Comparison of ENCODE assay signal across 8 cellular contexts in genomic region chr10:60237977-60238376, GRCh38.
DNase-seq lines count a peak whose midpoint lies in the region; ATAC-seq lines count a peak whose summit lies in the region.

No MANE protein-coding gene starts in this region.

- no peaks in the 10 kb centered on the region for H3K9me3 Mint-ChIP-seq in activated T-cell treated with anti-CD3 and anti-CD28 coated beads, Interleukin-2, amount 50 U/mL, for 24 hours
- H3K9me3 Mint-ChIP-seq in activated CD4-positive, alpha-beta memory T cell treated with anti-CD3 and anti-CD28 coated beads, Interleukin-2, amount 10 ng/mL, durations not matched to agents 7 days and 5 days, result no peaks in the 10 kb centered on the region
- peaks cover 0 to 1% of the 10 kb centered on the region in 2 donors for H3K9me3 Mint-ChIP-seq in stimulated activated naive B cell treated with anti-CD40 and anti-IgM and Interleukin-4, amounts not matched to agents 10 μg/mL and 1 μg/mL and 100 μg/mL, for 72 hours

- peak overlapping the region; percentile 83 for H3K27ac Mint-ChIP-seq in activated T-cell treated with anti-CD3 and anti-CD28 coated beads, Interleukin-2, amount 50 U/mL, for 24 hours
- peak overlapping the region; percentile 53 for H3K27ac Mint-ChIP-seq in activated CD4-positive, alpha-beta memory T cell treated with anti-CD3 and anti-CD28 coated beads, Interleukin-2, amount 10 ng/mL, durations not matched to agents 7 days and 5 days
- H3K27ac Mint-ChIP-seq in stimulated activated naive B cell treated with anti-CD40 and anti-IgM and Interleukin-4, amounts not matched to agents 10 μg/mL and 1 μg/mL and 100 μg/mL, for 72 hours, result peak overlapping the region; percentile 91

- H3K4me3 Mint-ChIP-seq in activated T-cell treated with anti-CD3 and anti-CD28 coated beads, Interleukin-2, amount 50 U/mL, for 24 hours, result peak overlapping the region; percentile 59
- H3K4me3 Mint-ChIP-seq in activated CD4-positive, alpha-beta memory T cell treated with anti-CD3 and anti-CD28 coated beads, Interleukin-2, amount 10 ng/mL, durations not matched to agents 7 days and 5 days, result peak overlapping the region; percentile 51
- H3K4me3 Mint-ChIP-seq in stimulated activated naive B cell treated with anti-CD40 and anti-IgM and Interleukin-4, amounts not matched to agents 10 μg/mL and 1 μg/mL and 100 μg/mL, for 72 hours, result peak overlapping the region; percentile 67 to 73

- no peaks in the 10 kb centered on the region for H3K27me3 Mint-ChIP-seq in activated T-cell treated with anti-CD3 and anti-CD28 coated beads, Interleukin-2, amount 50 U/mL, for 24 hours
- H3K27me3 Mint-ChIP-seq in activated CD4-positive, alpha-beta memory T cell treated with anti-CD3 and anti-CD28 coated beads, Interleukin-2, amount 10 ng/mL, durations not matched to agents 7 days and 5 days, result no peaks in the 10 kb centered on the region
- H3K27me3 Mint-ChIP-seq in stimulated activated naive B cell treated with anti-CD40 and anti-IgM and Interleukin-4, amounts not matched to agents 10 μg/mL and 1 μg/mL and 100 μg/mL, for 72 hours, result no peaks in the 10 kb centered on the region

- POLR2A ChIA-PET in activated CD4-positive, alpha-beta memory T cell treated with anti-CD3 and anti-CD28 coated beads, Interleukin-2, amount 10 ng/mL, durations not matched to agents 7 days and 5 days (lab: Charles Lee), result interaction anchor here (1.1 to 1.3 kb wide), 3 partner anchors 9 to 540 kb away, joined by 3 to 4 read pairs (median 3); partner anchors contain the start of gene CDK1

- H3K36me3 Mint-ChIP-seq in activated T-cell treated with anti-CD3 and anti-CD28 coated beads, Interleukin-2, amount 50 U/mL, for 24 hours (ENCODE audit: low read depth), result peaks cover 12% of the 10 kb centered on the region
- no peaks in the 10 kb centered on the region for H3K36me3 Mint-ChIP-seq in activated CD4-positive, alpha-beta memory T cell treated with anti-CD3 and anti-CD28 coated beads, Interleukin-2, amount 10 ng/mL, durations not matched to agents 7 days and 5 days (ENCODE audit: low read depth)
- peaks cover 0 to 4% of the 10 kb centered on the region in 2 donors for H3K36me3 Mint-ChIP-seq in stimulated activated naive B cell treated with anti-CD40 and anti-IgM and Interleukin-4, amounts not matched to agents 10 μg/mL and 1 μg/mL and 100 μg/mL, for 72 hours

- ATAC-seq in HG02973 (IDR thresholded peaks at IDR 0.05; ENCODE audit: unreplicated experiment) (peak; percentile 44), GM18861 (IDR thresholded peaks at IDR 0.05; ENCODE audit: unreplicated experiment) (no peak)
- peak; percentile 18 to 22 for ATAC-seq in stimulated activated naive B cell treated with anti-CD40 and anti-IgM and Interleukin-4, amounts not matched to agents 10 μg/mL and 1 μg/mL and 100 μg/mL, for 72 hours (replicated peaks)

- no peak for DNase-seq in activated T-cell treated with anti-CD3 and anti-CD28 coated beads, Interleukin-2, amount 50 U/mL, for 24 hours
- DNase-seq in activated T-cell treated with anti-CD3 and anti-CD28 coated beads, Interleukin-2, amount 50 U/mL, for 1 hour, result no peak
- DNase-seq in activated CD4-positive, alpha-beta memory T cell treated with anti-CD3 and anti-CD28 coated beads, Interleukin-2, amount 10 ng/mL, durations not matched to agents 7 days and 5 days, result no peak
- peak; percentile 3 for DNase-seq in stimulated activated naive B cell treated with anti-CD40 and anti-IgM and Interleukin-4, amounts not matched to agents 10 μg/mL and 1 μg/mL and 100 μg/mL, for 72 hours
- DNase-seq in NCI-H1048 (lab: John Stamatoyannopoulos, UW) (no peak), DMS153 treated with DMSO at 0.1 percent for 48 hours (lab: John Stamatoyannopoulos, UW; ENCODE audit: unreplicated experiment) (no peak)

- H3K4me1 Mint-ChIP-seq in activated T-cell treated with anti-CD3 and anti-CD28 coated beads, Interleukin-2, amount 50 U/mL, for 24 hours (ENCODE audit: low read depth), result peaks cover 36% of the 10 kb centered on the region
- peaks cover 29% of the 10 kb centered on the region for H3K4me1 Mint-ChIP-seq in activated CD4-positive, alpha-beta memory T cell treated with anti-CD3 and anti-CD28 coated beads, Interleukin-2, amount 10 ng/mL, durations not matched to agents 7 days and 5 days
- H3K4me1 Mint-ChIP-seq in stimulated activated naive B cell treated with anti-CD40 and anti-IgM and Interleukin-4, amounts not matched to agents 10 μg/mL and 1 μg/mL and 100 μg/mL, for 72 hours, result peaks cover 32 to 50% of the 10 kb centered on the region in 2 donors

- CTCF ChIA-PET in activated CD4-positive, alpha-beta memory T cell treated with anti-CD3 and anti-CD28 coated beads, Interleukin-2, amount 10 ng/mL, durations not matched to agents 7 days and 5 days (lab: Charles Lee), result interaction anchor here (0.6 to 3.0 kb wide), 16 partner anchors 10 to 533 kb away, joined by 3 to 23 read pairs (median 4); no protein-coding TSS in a partner anchor
